In the genomic region with DNA sequence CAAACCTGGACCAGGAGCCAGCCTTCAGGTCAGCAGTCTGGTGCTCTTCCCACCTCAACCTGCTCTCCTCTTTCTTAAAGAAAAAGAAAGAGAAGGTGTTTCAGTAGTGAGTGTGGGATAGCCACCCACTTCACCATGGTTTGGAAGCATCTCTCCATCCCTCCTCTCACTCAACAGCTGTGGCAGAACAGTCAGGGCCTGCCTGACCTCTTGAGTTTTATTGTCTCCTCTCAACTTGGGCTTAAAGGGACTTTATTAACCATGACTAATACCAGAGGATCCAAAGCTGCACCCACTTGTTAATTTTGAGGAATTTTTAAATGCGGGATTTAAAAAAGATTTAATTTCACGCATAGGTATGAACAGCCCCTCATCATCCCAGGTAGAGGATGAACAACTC, we compare ENCODE assay signal across 8 cellular contexts. TPM values are rescaled to one million over a fixed set of nuclear protein-coding genes. Genes with fewer than 3 reads are reported as not detected.
DNase-seq lines count a peak whose midpoint lies in the region; ATAC-seq and TF ChIP-seq lines count a peak whose summit lies in the region.

No MANE protein-coding gene starts in this region.

- peak overlapping the region; percentile 71 for H2AFZ ChIP-seq in osteoblast (ENCODE audit: low read length)

- no peaks in the 10 kb centered on the region for H3K9me3 Mint-ChIP-seq in CD8-positive, alpha-beta T cell
- H3K9me3 Mint-ChIP-seq in endothelial cell (ENCODE audit: unreplicated experiment) = no peaks in the 10 kb centered on the region

- TF ChIP-seq CTCF in CD8-positive, alpha-beta T cell (IDR thresholded peaks at IDR 0.05) = no peak
- no peak for TF ChIP-seq CTCF in LNCaP clone FGC (IDR thresholded peaks at IDR 0.05; ENCODE audit: control insufficient read depth, extremely low read depth, insufficient read depth)
- TF ChIP-seq CTCF in endothelial cell (IDR thresholded peaks at IDR 0.05; ENCODE audit: unreplicated experiment) = no peak
- TF ChIP-seq CTCF in osteoblast (IDR thresholded peaks at IDR 0.05; ENCODE audit: extremely low read depth, low read depth, low read length) = no peak

- no peaks in the 10 kb centered on the region for H3K36me3 Mint-ChIP-seq in CD8-positive, alpha-beta T cell
- H3K36me3 Mint-ChIP-seq in endothelial cell (ENCODE audit: low read depth, unreplicated experiment) = peaks cover 4% of the 10 kb centered on the region

- H3K4me2 ChIP-seq in osteoblast (ENCODE audit: insufficient read depth, low read length) = peak overlapping the region; percentile 77

- peaks cover 39% of the 10 kb centered on the region for H3K27me3 Mint-ChIP-seq in CD8-positive, alpha-beta T cell (ENCODE audit: low read depth)
- peaks cover 10% of the 10 kb centered on the region for H3K27me3 Mint-ChIP-seq in endothelial cell (ENCODE audit: unreplicated experiment)

- H3K79me2 ChIP-seq in osteoblast (ENCODE audit: insufficient read depth, low read length) = no peaks in the 10 kb centered on the region

- POLR2A ChIA-PET in CD8-positive, alpha-beta T cell (lab: Charles Lee) = interaction anchor here (0.7 kb wide), 1 partner anchor 10 kb away, joined by 3 read pairs; no protein-coding TSS in a partner anchor

- peak overlapping the region; percentile 15 for H3K4me3 ChIP-seq in CD8-positive, alpha-beta T cell (ENCODE audit: low read depth, low read length)
- H3K4me3 ChIP-seq in LNCaP clone FGC (ENCODE audit: low read depth, low read length) (peak overlapping the region; percentile 72), osteoblast (ENCODE audit: insufficient read depth, low read length) (peak overlapping the region; percentile 70)

- H3K27ac Mint-ChIP-seq in CD8-positive, alpha-beta T cell = no peak overlapping the region
- H3K27ac Mint-ChIP-seq in endothelial cell (ENCODE audit: unreplicated experiment) = no peak overlapping the region

- no peaks in the 10 kb centered on the region for H3K4me1 ChIP-seq in CD8-positive, alpha-beta T cell (ENCODE audit: insufficient read depth, low read length)
- peaks cover 3% of the 10 kb centered on the region for H3K4me1 ChIP-seq in osteoblast (ENCODE audit: insufficient read depth, low read length)

- H4K20me1 ChIP-seq in osteoblast (ENCODE audit: insufficient read depth, low read length) = no peaks in the 10 kb centered on the region

- H3K4me3 Mint-ChIP-seq in CD8-positive, alpha-beta T cell = peak overlapping the region; percentile 60
- peak overlapping the region; percentile 90 for H3K4me3 Mint-ChIP-seq in endothelial cell (ENCODE audit: unreplicated experiment)

- no peak for DNase-seq in CD8-positive, alpha-beta T cell
- no peak for DNase-seq in LNCaP clone FGC (ENCODE audit: low read depth)
- no peak for DNase-seq in endothelial cell (ENCODE audit: low spot score)
- DNase-seq in osteoblast (ENCODE audit: insufficient read length, low spot score, missing footprints) = no peak
- no peak for DNase-seq in iPS-NIHi7 (ENCODE audit: extremely low spot score)
- DNase-seq in amygdala (lab: John Stamatoyannopoulos, UW) = no peak

- intact Hi-C loops in CD8-positive, alpha-beta T cell (cut with DNase I, micrococcal nuclease) = no loop called here

- ATAC-seq in CD8-positive, alpha-beta T cell = no peak
- ATAC-seq in esophagus mucosa (no peak), GM19467 (IDR thresholded peaks at IDR 0.05; ENCODE audit: unreplicated experiment) (no peak)

- peaks cover 10% of the 10 kb centered on the region for H3K27me3 ChIP-seq in CD8-positive, alpha-beta T cell (ENCODE audit: insufficient read depth, low read length)
- peaks cover 41% of the 10 kb centered on the region for H3K27me3 ChIP-seq in osteoblast (ENCODE audit: insufficient read depth, low read length)

- CTCF ChIA-PET in CD8-positive, alpha-beta T cell (lab: Charles Lee) = no interaction called here

- H3K27ac ChIP-seq in CD8-positive, alpha-beta T cell (ENCODE audit: low read depth, low read length) = no peak overlapping the region
- H3K27ac ChIP-seq in osteoblast (ENCODE audit: low read depth, low read length) = no peak overlapping the region

- H3K9me3 ChIP-seq in CD8-positive, alpha-beta T cell (ENCODE audit: low read length) = no peaks in the 10 kb centered on the region
- H3K9me3 ChIP-seq in osteoblast (ENCODE audit: low read depth, low read length) = no peaks in the 10 kb centered on the region

- H3K4me1 Mint-ChIP-seq in CD8-positive, alpha-beta T cell (ENCODE audit: low read depth) = peaks cover 7% of the 10 kb centered on the region
- H3K4me1 Mint-ChIP-seq in endothelial cell (ENCODE audit: unreplicated experiment) = peaks cover 12% of the 10 kb centered on the region

- no peaks in the 10 kb centered on the region for H3K36me3 ChIP-seq in CD8-positive, alpha-beta T cell (ENCODE audit: insufficient read depth, low read length)
- no peaks in the 10 kb centered on the region for H3K36me3 ChIP-seq in osteoblast (ENCODE audit: insufficient read depth, low read length)

RNA-seq across cellular contexts. Expression of a gene that starts 0.6 kb away (rescaled TPM):
- total RNA-seq in CD8-positive, alpha-beta T cell = not detected
- total RNA-seq in endothelial cell (ENCODE audit: unreplicated experiment) (8.3 TPM), osteoblast (1.1 and 2.1 TPM in 2 replicates), esophagus mucosa (0.36 TPM)

Comparison
In these comparisons a context has a peak if more than half of its experiments do, and no peak if none do; other contexts are left out.
1. H3K4me3 ChIP-seq: peak in every context shown above with its lines; median percentile 72 in LNCaP clone FGC; 70 in osteoblast; 15 in CD8-positive, alpha-beta T cell.